15 cellular contexts compared by ENCODE assay signal in genomic region chr2:202072226-202072625, GRCh38. TPM values are rescaled to one million over a fixed set of nuclear protein-coding genes. Genes with fewer than 3 reads are reported as not detected.
DNase-seq lines count a peak whose midpoint lies in the region; ATAC-seq and TF ChIP-seq lines count a peak whose summit lies in the region.
"Had no signal": no experiment of that assay in that cellular context is flagged by ENCODE, and none has a peak within 500 bp of the region (broad histone marks: within the 10 kb centered on the region; RNA-seq: fewer than 3 reads in every experiment).

No MANE protein-coding gene starts in this region.

- H3K27me3 ChIP-seq in AG04450 (ENCODE audit: control insufficient read depth, insufficient read depth, low read length) (no peaks in the 10 kb centered on the region), PC-9 (ENCODE audit: insufficient read depth, low read depth) (no peaks in the 10 kb centered on the region)

- H3K4me3 ChIP-seq in AG04450 (ENCODE audit: low read depth, low read length) (no peak overlapping the region), PC-9 (no peak overlapping the region), fibroblast of mammary gland (ENCODE audit: control insufficient read depth, low read depth, low read length) (no peak overlapping the region)
- H3K4me3 ChIP-seq: skin epidermis had no signal

- H2AFZ ChIP-seq in PC-9 = no peak overlapping the region

- H4K20me1 ChIP-seq in PC-9 (ENCODE audit: insufficient read depth) = no peaks in the 10 kb centered on the region

- H3K27ac ChIP-seq in AG04450 (ENCODE audit: low read depth, low read length) (no peak overlapping the region), PC-9 (no peak overlapping the region)
- H3K27ac ChIP-seq: HL-60, skin epidermis had no signal

- ATAC-seq in GM19324 (IDR thresholded peaks at IDR 0.05; ENCODE audit: low FRiP score, unreplicated experiment) = no peak

- no peaks in the 10 kb centered on the region for H3K9me3 ChIP-seq in AG04450 (ENCODE audit: control insufficient read depth, insufficient read depth, low read length)
- H3K9me3 ChIP-seq in PC-9 (ENCODE audit: insufficient read depth, low read depth) = no peaks in the 10 kb centered on the region

- no peaks in the 10 kb centered on the region for H3K9me2 ChIP-seq in PC-9 (ENCODE audit: insufficient read depth)

- H3K36me3 ChIP-seq in PC-9 (ENCODE audit: low read depth) = no peaks in the 10 kb centered on the region

- TF ChIP-seq CTCF in AG04450 (IDR thresholded peaks at IDR 0.05; ENCODE audit: low read depth, low read length) = peak; percentile 27; the same call in 1 of the 2 replicates
- peak; percentile 55 for TF ChIP-seq CTCF in GM12872 (IDR thresholded peaks at IDR 0.05; ENCODE audit: insufficient read depth, low read depth, low read length)
- 0 out of 2 replicates have a peak, but pooled peaks have one; percentile 30 for TF ChIP-seq CTCF in PC-9 (conservative IDR thresholded peaks at IDR 0.05)
- peak; percentile 36 for TF ChIP-seq CTCF in fibroblast of mammary gland (conservative IDR thresholded peaks at IDR 0.05; ENCODE audit: control insufficient read depth, insufficient read depth, low read depth, low read length)

- DNase-seq in AG04450 (ENCODE audit: low read depth, low spot score) (no peak), PC-9 (no peak), fibroblast of mammary gland (ENCODE audit: low read depth) (no peak), mucosa of gallbladder (ENCODE audit: low spot score) (no peak), SKM-1 treated with dmso at 0.1 percent for 144 hours (lab: John Stamatoyannopoulos, UW; ENCODE audit: unreplicated experiment) (no peak)
- no peak for DNase-seq in central memory CD4-positive, alpha-beta T cell
- DNase-seq: activated CD8-positive, alpha-beta memory T cell treated with anti-CD3 and anti-CD28 coated beads for 24 hours; NCI-H226; SW 1271 had no signal

- no peak overlapping the region for H3K4me2 ChIP-seq in PC-9

- H3K79me2 ChIP-seq in PC-9 (ENCODE audit: low read depth) = no peaks in the 10 kb centered on the region

- no peaks in the 10 kb centered on the region for H3K4me1 ChIP-seq in PC-9 (replicated peaks; ENCODE audit: insufficient read depth)

- POLR2A ChIA-PET in AG04450 (lab: Yijun Ruan, JAX) (no interaction called here), PC-9 (lab: Charles Lee; ENCODE audit: unreplicated experiment) (no interaction called here)

- CTCF ChIA-PET in AG04450 (lab: Charles Lee) (interaction anchor here (0.6 kb wide), 1 partner anchor 243 kb away, joined by 3 read pairs; no protein-coding TSS in a partner anchor), PC-9 (lab: Charles Lee) (no interaction called here)

- intact Hi-C loops in PC-9 (cut with micrococcal nuclease; ENCODE audit: unreplicated experiment) = no loop called here

- H3F3A ChIP-seq in PC-9 (ENCODE audit: insufficient read depth, low read depth) = no peaks in the 10 kb centered on the region

- BruUV-seq in PC-9 (replicated peaks; lab: Mats Ljungman, UMichigan) = no TSS peak

RNA-seq across cellular contexts. Expression of gene KIAA2012, which starts 0.8 kb away (rescaled TPM):
- 0.11 and 0.12 TPM in 2 replicates for polyA plus RNA-seq in AG04450 (2011; rRNA removed)
- not detected in 2 replicates for polyA minus RNA-seq in AG04450 (2011; rRNA and poly(A)+ RNA removed)
- total RNA-seq in PC-9 (2021) = not detected in 2 replicates
- not detected for total RNA-seq in mucosa of gallbladder
- total RNA-seq: astrocyte, mesenteric fat pad had no signal

RNA-seq across cellular contexts. Expression of gene FZD7, which starts 38.6 kb away (rescaled TPM):
- 40.6 and 42.9 TPM in 2 replicates for polyA plus RNA-seq in AG04450 (2011; rRNA removed)
- 58.1 and 58.4 TPM in 2 replicates for polyA minus RNA-seq in AG04450 (2011; rRNA and poly(A)+ RNA removed)
- total RNA-seq in PC-9 (2021) (26.8 and 30.9 TPM in 2 replicates), mucosa of gallbladder (10.4 TPM)
